ENCODE assay signal across 1 cellular context in genomic region chr2:71452565-71452964, GRCh38.
TF ChIP-seq lines count a peak whose summit lies in the region.

No MANE protein-coding gene starts in this region.

TF ChIP-seq in GM12878, 131 proteins besides CTCF, POLR2A, EP300 and RAD21 (continued from another document):
- no peak for TF ChIP-seq E2F4 (IDR thresholded peaks at IDR 0.05; ENCODE audit: low read depth, low read length)
- no peak for TF ChIP-seq ZBTB40 (IDR thresholded peaks at IDR 0.05; ENCODE audit: borderline replicate concordance)
- TF ChIP-seq TAF1 (IDR thresholded peaks at IDR 0.05; ENCODE audit: borderline replicate concordance, low read depth, low read length) = no peak
- TF ChIP-seq MTA2 (IDR thresholded peaks at IDR 0.05; ENCODE audit: low read depth) = no peak
- TF ChIP-seq ATF2 (IDR thresholded peaks at IDR 0.05; ENCODE audit: low read length) = no peak
- TF ChIP-seq PAX5 (IDR thresholded peaks at IDR 0.05; ENCODE audit: borderline replicate concordance, low read depth, low read length) = no peak
- TF ChIP-seq BCL11A (IDR thresholded peaks at IDR 0.05; ENCODE audit: low read depth, low read length) = no peak
- no peak for TF ChIP-seq ZBTB11 (CRISPR knock-in tag; IDR thresholded peaks at IDR 0.05)
- no peak for TF ChIP-seq RFX5 (IDR thresholded peaks at IDR 0.05; ENCODE audit: low read depth, low read length)
TF ChIP-seq in GM12878: peak in this region for 0.
